Comparison of ENCODE assay signal across 20 cellular contexts in genomic region chr17:28529012-28529400, GRCh38. TPM values are rescaled to one million over a fixed set of nuclear protein-coding genes. Genes with fewer than 3 reads are reported as not detected.
DNase-seq lines count a peak whose midpoint lies in the region; ATAC-seq and TF ChIP-seq lines count a peak whose summit lies in the region.
"Had no signal": no experiment of that assay in that cellular context is flagged by ENCODE, and none has a peak within 500 bp of the region (broad histone marks: within the 10 kb centered on the region; RNA-seq: fewer than 3 reads in every experiment).

No MANE protein-coding gene starts in this region.

- no peaks in the 10 kb centered on the region for H3K36me3 ChIP-seq in WERI-Rb-1
- H3K36me3 ChIP-seq in esophagus squamous epithelium = peaks cover 0 to 13% (median 0%) of the 10 kb centered on the region in 3 donors
- H3K36me3 ChIP-seq in osteoblast (ENCODE audit: insufficient read depth, low read length) = no peaks in the 10 kb centered on the region
- H3K36me3 ChIP-seq: BLaER1 had no signal

- no peak overlapping the region for H2AFZ ChIP-seq in osteoblast (ENCODE audit: low read length)
- H2AFZ ChIP-seq: GM23338 had no signal

- TF ChIP-seq CTCF in C4-2B (conservative IDR thresholded peaks at IDR 0.05) = no peak
- no peak for TF ChIP-seq CTCF in WERI-Rb-1 (IDR thresholded peaks at IDR 0.05; ENCODE audit: low read depth, low read length)
- no peak for TF ChIP-seq CTCF in esophagus squamous epithelium (IDR thresholded peaks at IDR 0.05)
- TF ChIP-seq CTCF in osteoblast (IDR thresholded peaks at IDR 0.05; ENCODE audit: extremely low read depth, low read depth, low read length) = no peak

- no peaks in the 10 kb centered on the region for H3K79me2 ChIP-seq in osteoblast (ENCODE audit: insufficient read depth, low read length)

- WGBS in esophagus squamous epithelium, 2 donors = 72% methylated on average over 3 of the region's 3 CpGs; no CpG with 5 or more reads in 1 of the 2 donors

- TF ChIP-seq POLR2A in esophagus squamous epithelium (IDR thresholded peaks at IDR 0.05) = no peak

- H3K9me3 Mint-ChIP-seq in activated CD8-positive, alpha-beta T cell treated with anti-CD3 and anti-CD28 coated beads, Interleukin-2, amount 10 ng/mL, durations not matched to agents 7 days and 5 days (ENCODE audit: insufficient read depth) = no peaks in the 10 kb centered on the region
- H3K9me3 Mint-ChIP-seq: CD14-positive monocyte; CD4-positive, alpha-beta T cell; CD8-positive, alpha-beta memory T cell; GM23338; H9 had no signal

- peak overlapping the region; percentile 86 for H3K27ac ChIP-seq in C4-2B
- H3K27ac ChIP-seq in WERI-Rb-1 = 0 out of 2 replicates have a peak overlapping the region, but pooled peaks have one; percentile 28
- H3K27ac ChIP-seq in esophagus squamous epithelium = peak overlapping the region in 3 of 4 donors; percentile 83 to 88 (median 88)
- H3K27ac ChIP-seq in osteoblast (ENCODE audit: low read depth, low read length) = no peak overlapping the region
- H3K27ac ChIP-seq: BLaER1 had no signal

- no peaks in the 10 kb centered on the region for H3K27me3 Mint-ChIP-seq in activated CD8-positive, alpha-beta T cell treated with anti-CD3 and anti-CD28 coated beads, Interleukin-2, amount 10 ng/mL, durations not matched to agents 7 days and 5 days (ENCODE audit: low read depth)
- H3K27me3 Mint-ChIP-seq: CD4-positive, alpha-beta T cell had no signal

- H3K27me3 ChIP-seq in WERI-Rb-1 (ENCODE audit: insufficient read depth, low read depth, severe bottlenecking) = no peaks in the 10 kb centered on the region
- H3K27me3 ChIP-seq in esophagus squamous epithelium = peaks cover 0 to 6% (median 0%) of the 10 kb centered on the region in 4 donors
- no peaks in the 10 kb centered on the region for H3K27me3 ChIP-seq in osteoblast (ENCODE audit: insufficient read depth, low read length)
- H3K27me3 ChIP-seq: BLaER1 had no signal

- no peaks in the 10 kb centered on the region for H3K36me3 Mint-ChIP-seq in activated CD8-positive, alpha-beta T cell treated with anti-CD3 and anti-CD28 coated beads, Interleukin-2, amount 10 ng/mL, durations not matched to agents 7 days and 5 days (ENCODE audit: low read depth)
- H3K36me3 Mint-ChIP-seq: CD14-positive monocyte; CD8-positive, alpha-beta memory T cell had no signal

- no peaks in the 10 kb centered on the region for H3K4me1 Mint-ChIP-seq in activated CD8-positive, alpha-beta T cell treated with anti-CD3 and anti-CD28 coated beads, Interleukin-2, amount 10 ng/mL, durations not matched to agents 7 days and 5 days (ENCODE audit: low read depth)
- H3K4me1 Mint-ChIP-seq: B cell, CD14-positive monocyte had no signal

- H3K4me1 ChIP-seq in esophagus squamous epithelium (peaks cover 50 to 92% (median 54%) of the 10 kb centered on the region in 3 donors), osteoblast (ENCODE audit: insufficient read depth, low read length) (peaks cover 18% of the 10 kb centered on the region)

- no peaks in the 10 kb centered on the region for H4K20me1 ChIP-seq in osteoblast (ENCODE audit: insufficient read depth, low read length)
- H4K20me1 ChIP-seq: BLaER1 had no signal

- H3K4me3 Mint-ChIP-seq in activated CD8-positive, alpha-beta T cell treated with anti-CD3 and anti-CD28 coated beads, Interleukin-2, amount 10 ng/mL, durations not matched to agents 7 days and 5 days = no peak overlapping the region
- H3K4me3 Mint-ChIP-seq: B cell; CD14-positive monocyte; CD4-positive, alpha-beta T cell; CD8-positive, alpha-beta memory T cell; GM23338; H9 had no signal

- H3K9me3 ChIP-seq in WERI-Rb-1 (ENCODE audit: severe bottlenecking) = no peaks in the 10 kb centered on the region
- no peaks in the 10 kb centered on the region for H3K9me3 ChIP-seq in esophagus squamous epithelium
- no peaks in the 10 kb centered on the region for H3K9me3 ChIP-seq in osteoblast (ENCODE audit: low read depth, low read length)
- H3K9me3 ChIP-seq: BLaER1 had no signal

- no peak overlapping the region for H3K27ac Mint-ChIP-seq in activated CD8-positive, alpha-beta T cell treated with anti-CD3 and anti-CD28 coated beads, Interleukin-2, amount 10 ng/mL, durations not matched to agents 7 days and 5 days
- H3K27ac Mint-ChIP-seq: B cell; CD14-positive monocyte; CD4-positive, alpha-beta T cell; GM23338; H9 had no signal

- ATAC-seq in activated CD8-positive, alpha-beta T cell treated with anti-CD3 and anti-CD28 coated beads, Interleukin-2, amount 10 ng/mL, durations not matched to agents 7 days and 5 days = no peak
- ATAC-seq in Right ventricle myocardium superior (ENCODE audit: poor library complexity) (no peak), HG03108 (IDR thresholded peaks at IDR 0.05; ENCODE audit: unreplicated experiment) (no peak)
- ATAC-seq: GM12878, GM23338, HCT116 had no signal

- CTCF ChIA-PET in activated CD8-positive, alpha-beta T cell treated with anti-CD3 and anti-CD28 coated beads, Interleukin-2, amount 10 ng/mL, durations not matched to agents 7 days and 5 days (lab: Charles Lee) = interaction anchor here (1.5 kb wide), 1 partner anchor 12 kb away, joined by 4 read pairs; no protein-coding TSS in a partner anchor

- no peak overlapping the region for H3K4me2 ChIP-seq in osteoblast (ENCODE audit: insufficient read depth, low read length)
- H3K4me2 ChIP-seq: BLaER1, GM23338 had no signal

- H3K4me3 ChIP-seq in WERI-Rb-1 (ENCODE audit: low read depth, low read length) (no peak overlapping the region), esophagus squamous epithelium (no peak overlapping the region), osteoblast (ENCODE audit: insufficient read depth, low read length) (no peak overlapping the region)
- H3K4me3 ChIP-seq: BLaER1, GM12878, GM23338 had no signal

- intact Hi-C loops in esophagus squamous epithelium (cut with DNase I) (no loop called here), Right ventricle myocardium superior (cut with DNase I) (no loop called here)

- no peak for DNase-seq in WERI-Rb-1
- no peak for DNase-seq in esophagus squamous epithelium (lab: John Stamatoyannopoulos, UW)
- DNase-seq in osteoblast (ENCODE audit: insufficient read length, low spot score, missing footprints) = peak; percentile 76
- DNase-seq in activated CD8-positive, alpha-beta T cell treated with anti-CD3 and anti-CD28 coated beads, Interleukin-2, amount 10 ng/mL, durations not matched to agents 7 days and 5 days = no peak
- no peak for DNase-seq in Right ventricle myocardium superior
- DNase-seq: CD4-positive, alpha-beta T cell; CD8-positive, alpha-beta memory T cell; DMS 273 treated with DMSO at 0.1 percent for 48 hours; DMS79; GDM1; H9 had no signal

- POLR2A ChIA-PET in activated CD8-positive, alpha-beta T cell treated with anti-CD3 and anti-CD28 coated beads, Interleukin-2, amount 10 ng/mL, durations not matched to agents 7 days and 5 days (lab: Charles Lee) = no interaction called here

RNA-seq across cellular contexts. Expression of gene FOXN1, which starts 22.9 kb away (rescaled TPM):
- total RNA-seq in esophagus squamous epithelium = 10 to 100 TPM; 10.5 to 17.0 (median 14.8) TPM
- total RNA-seq in osteoblast = not detected in 2 replicates
- total RNA-seq in activated CD8-positive, alpha-beta T cell treated with anti-CD3 and anti-CD28 coated beads, Interleukin-2, amount 10 ng/mL, durations not matched to agents 7 days and 5 days = not detected
- not detected for total RNA-seq in Right ventricle myocardium superior
- total RNA-seq: B cell; CD4-positive, alpha-beta T cell; CD8-positive, alpha-beta memory T cell; GM12878; GM23338; H4; H9 had no signal

RNA-seq across cellular contexts. Expression of gene UNC119, which starts 23.4 kb away (rescaled TPM):
- total RNA-seq in esophagus squamous epithelium = 10 to 100 TPM; 17.4 to 25.3 (median 21.1) TPM
- total RNA-seq in osteoblast = 23.2 and 25.0 TPM in 2 replicates
- 10 to 100 TPM; 41.6 to 48.1 TPM for total RNA-seq in activated CD8-positive, alpha-beta T cell treated with anti-CD3 and anti-CD28 coated beads, Interleukin-2, amount 10 ng/mL, durations not matched to agents 7 days and 5 days
- total RNA-seq in Right ventricle myocardium superior = 22.6 TPM

RNA-seq across cellular contexts. Expression of gene PIGS, which starts 42.3 kb away (rescaled TPM):
- total RNA-seq in esophagus squamous epithelium (10 to 100 TPM; 31.7 to 66.7 (median 42.5) TPM), osteoblast (49.9 and 54.5 TPM in 2 replicates), Right ventricle myocardium superior (33.4 TPM)
- total RNA-seq in activated CD8-positive, alpha-beta T cell treated with anti-CD3 and anti-CD28 coated beads, Interleukin-2, amount 10 ng/mL, durations not matched to agents 7 days and 5 days = 10 to 100 TPM; 60.0 to 61.1 TPM

RNA-seq across cellular contexts. Expression of gene ALDOC, which starts 47.7 kb away (rescaled TPM):
- total RNA-seq in esophagus squamous epithelium = 10 to 100 TPM; 27.0 to 57.0 (median 44.3) TPM
- 9.4 and 17.0 TPM in 2 replicates for total RNA-seq in osteoblast
- 10 to 100 TPM; 97.3 to 99.7 TPM for total RNA-seq in activated CD8-positive, alpha-beta T cell treated with anti-CD3 and anti-CD28 coated beads, Interleukin-2, amount 10 ng/mL, durations not matched to agents 7 days and 5 days
- 353 TPM for total RNA-seq in Right ventricle myocardium superior

RNA-seq across cellular contexts. Expression of gene SLC13A2, which starts 55.6 kb away (rescaled TPM):
- total RNA-seq in esophagus squamous epithelium (not detected), osteoblast (not detected in 2 replicates), Right ventricle myocardium superior (not detected)
- total RNA-seq in activated CD8-positive, alpha-beta T cell treated with anti-CD3 and anti-CD28 coated beads, Interleukin-2, amount 10 ng/mL, durations not matched to agents 7 days and 5 days = not detected
- total RNA-seq: B cell; CD4-positive, alpha-beta T cell; CD8-positive, alpha-beta memory T cell; GM23338; H4; H9 had no signal

Comparison
In these comparisons a context has a peak if more than half of its experiments do, and no peak if none do; other contexts are left out.
1. RNA of gene FOXN1, which starts 22.9 kb away (total RNA-seq): 10.5 to 17.0 TPM in esophagus squamous epithelium; not detected in osteoblast, not detected in activated CD8-positive, alpha-beta T cell treated with anti-CD3 and anti-CD28 coated beads, Interleukin-2, amount 10 ng/mL, durations not matched to agents 7 days and 5 days and not detected in Right ventricle myocardium superior (single experiment); every median in the first group is over 10 times any median in the second.